ENCODE assay signal across 12 cellular contexts in genomic region chr19:46977548-46977947, GRCh38. TPM values are rescaled to one million over a fixed set of nuclear protein-coding genes. Genes with fewer than 3 reads are reported as not detected.
DNase-seq lines count a peak whose midpoint lies in the region; ATAC-seq and TF ChIP-seq lines count a peak whose summit lies in the region.
"Had no signal": no experiment of that assay in that cellular context is flagged by ENCODE, and none has a peak within 500 bp of the region (broad histone marks: within the 10 kb centered on the region; RNA-seq: fewer than 3 reads in every experiment).

No MANE protein-coding gene starts in this region.

- H3K9me3 ChIP-seq in heart right ventricle, result no peaks in the 10 kb centered on the region
- no peaks in the 10 kb centered on the region for H3K9me3 ChIP-seq in esophagus muscularis mucosa
- no peaks in the 10 kb centered on the region for H3K9me3 ChIP-seq in neuronal stem cell (replicated peaks in 1 of 2; ENCODE audit: control insufficient read depth in 2 of 2, insufficient read depth in 1 of 2, low read depth in 1 of 2, low read length in 2 of 2)
- no peaks in the 10 kb centered on the region for H3K9me3 ChIP-seq in upper lobe of right lung

- H2AFZ ChIP-seq in neuronal stem cell (ENCODE audit: low read length), result no peak overlapping the region

- DNase-seq in heart right ventricle, result no peak
- no peak for DNase-seq in left cardiac atrium
- DNase-seq in esophagus muscularis mucosa (ENCODE audit: extremely low spot score), result no peak
- no peak for DNase-seq in neuronal stem cell (ENCODE audit: low spot score)
- DNase-seq in upper lobe of right lung, result no peak
- DNase-seq in activated CD4-positive, alpha-beta T cell treated with anti-CD3 and anti-CD28 coated beads for 48 hours, result no peak
- no peak for DNase-seq in stimulated activated CD4-positive, alpha-beta T cell treated with anti-CD3 and anti-CD28 coated beads, Interleukin-4, amount 100 ng/mL, for 1 hour
- DNase-seq: activated gamma-delta T cell treated with Interleukin-2 at 50 U/mL for 16 hours; NCI-H187; stimulated activated CD4-positive, alpha-beta T cell treated with anti-CD3 and anti-CD28 coated beads, Interleukin-4, amount 100 ng/mL, for 4 hours had no signal

- peaks cover 26 to 88% (median 72%) of the 10 kb centered on the region in 9 donors for H3K4me1 ChIP-seq in heart right ventricle
- peaks cover 77 to 100% (median 91%) of the 10 kb centered on the region in 4 donors for H3K4me1 ChIP-seq in esophagus muscularis mucosa
- peaks cover 29 to 45% of the 10 kb centered on the region in 2 donors for H3K4me1 ChIP-seq in neuronal stem cell (ENCODE audit: control insufficient read depth in 2 of 2, insufficient read depth in 1 of 2, low read depth in 1 of 2, low read length in 2 of 2)
- peaks cover 58% of the 10 kb centered on the region for H3K4me1 ChIP-seq in upper lobe of right lung

- H3K18ac ChIP-seq in neuronal stem cell (ENCODE audit: low read length), result peak overlapping the region; percentile 44

- no peak overlapping the region for H2BK12ac ChIP-seq in neuronal stem cell (ENCODE audit: low read length)

- peaks cover 15% of the 10 kb centered on the region for H3K79me1 ChIP-seq in neuronal stem cell (ENCODE audit: low read depth, low read length)

- no peak overlapping the region for H2BK120ac ChIP-seq in neuronal stem cell (ENCODE audit: low read depth, low read length)

- H2BK5ac ChIP-seq in neuronal stem cell (ENCODE audit: low read length), result no peak overlapping the region

- H3K4ac ChIP-seq in neuronal stem cell (ENCODE audit: low read length), result no peak overlapping the region

- peak overlapping the region; percentile 57 to 96 (median 86) for H3K27ac ChIP-seq in heart right ventricle
- peak overlapping the region; percentile 80 to 91 (median 85) for H3K27ac ChIP-seq in esophagus muscularis mucosa (replicated peaks in 1 of 4)
- peak overlapping the region; percentile 92 for H3K27ac ChIP-seq in neuronal stem cell (replicated peaks; ENCODE audit: low read length)
- peak overlapping the region; percentile 56 for H3K27ac ChIP-seq in upper lobe of right lung

- H3K4me3 ChIP-seq in heart right ventricle (no peak overlapping the region), esophagus muscularis mucosa (no peak overlapping the region), neuronal stem cell (ENCODE audit: low read length in 2 of 2) (no peak overlapping the region), upper lobe of right lung (no peak overlapping the region)

- H3K27me3 ChIP-seq in heart right ventricle (no peaks in the 10 kb centered on the region), esophagus muscularis mucosa (no peaks in the 10 kb centered on the region), neuronal stem cell (ENCODE audit: control insufficient read depth in 3 of 3, insufficient read depth in 3 of 3, low read depth in 1 of 3, low read length in 3 of 3) (no peaks in the 10 kb centered on the region), upper lobe of right lung (no peaks in the 10 kb centered on the region)

- ATAC-seq in heart right ventricle, result no peak
- ATAC-seq in left cardiac atrium, result no peak
- ATAC-seq in upper lobe of right lung, result no peak
- no peak for ATAC-seq in HG03457 (IDR thresholded peaks at IDR 0.05; ENCODE audit: unreplicated experiment)

- TF ChIP-seq EP300 in esophagus muscularis mucosa (IDR thresholded peaks at IDR 0.05), result no peak

- WGBS in heart right ventricle, 2 donors, result 44 to 47% methylated on average over 7 of the region's 7 CpGs
- WGBS in esophagus muscularis mucosa, result 41% methylated on average over 7 of the region's 7 CpGs
- WGBS in neuronal stem cell (ENCODE audit: extremely low coverage in 2 of 2, insufficient read length in 2 of 2, insufficient replicate concordance in 1 of 2), 2 donors, result no CpG with 5 or more reads among the region's 7 CpGs

- intact Hi-C loops in heart right ventricle (cut with DNase I) (loop anchor here in 4 of 10 donors (5.0 kb wide), 2 partner anchors 40 to 115 kb away; partner anchors contain the start of gene ARHGAP35 (in 3 of the 4)), left cardiac atrium (cut with DNase I) (no loop called here), esophagus muscularis mucosa (cut with DNase I) (no loop called here), upper lobe of right lung (cut with DNase I) (no loop called here)

- no peak overlapping the region for H2AK5ac ChIP-seq in neuronal stem cell (ENCODE audit: low read depth, low read length)

- no peak overlapping the region for H3K23ac ChIP-seq in neuronal stem cell (ENCODE audit: low read depth, low read length, poor library complexity)

- no peak for TF ChIP-seq POLR2A in esophagus muscularis mucosa (IDR thresholded peaks at IDR 0.05; ENCODE audit: low read depth)

- H3K9ac ChIP-seq in neuronal stem cell (ENCODE audit: low read depth, low read length, poor library complexity), result no peak overlapping the region

- H3K36me3 ChIP-seq in heart right ventricle, result no peaks in the 10 kb centered on the region
- peaks cover 0 to 3% (median 0%) of the 10 kb centered on the region in 4 donors for H3K36me3 ChIP-seq in esophagus muscularis mucosa
- peaks cover 0 to 13% of the 10 kb centered on the region in 2 donors for H3K36me3 ChIP-seq in neuronal stem cell (replicated peaks in 1 of 2; ENCODE audit: control insufficient read depth in 2 of 2, insufficient read depth in 2 of 2, low read length in 2 of 2)
- H3K36me3 ChIP-seq in upper lobe of right lung, result no peaks in the 10 kb centered on the region

- H2BK15ac ChIP-seq in neuronal stem cell (ENCODE audit: low read length), result no peak overlapping the region

- no peak overlapping the region for H3K14ac ChIP-seq in neuronal stem cell (ENCODE audit: low read length)

- TF ChIP-seq CTCF in heart right ventricle (IDR thresholded peaks at IDR 0.05) (no peak), esophagus muscularis mucosa (IDR thresholded peaks at IDR 0.05) (no peak), upper lobe of right lung (IDR thresholded peaks at IDR 0.05) (no peak)

- no peak overlapping the region for H4K8ac ChIP-seq in neuronal stem cell (ENCODE audit: low read depth, low read length)

- no peak overlapping the region for H4K91ac ChIP-seq in neuronal stem cell (ENCODE audit: low read depth, low read length, poor library complexity)

- no peak overlapping the region for H3K4me2 ChIP-seq in neuronal stem cell (ENCODE audit: insufficient read depth, low read length, poor library complexity, severe bottlenecking)

RNA-seq across cellular contexts. Expression of gene NPAS1, which starts 42.1 kb away (rescaled TPM):
- total RNA-seq in heart right ventricle (1 to 10 TPM in 1 of 10 donors, under 1 TPM in 7, not detected in 2; 0.17 to 1.3 (median 0.37) TPM), left cardiac atrium (1 to 10 TPM in 1 of 2 donors, under 1 TPM in 1; 0.44 to 1.2 TPM), esophagus muscularis mucosa (under 1 TPM in 1 of 4 donors, not detected in 3; 0.34 TPM), upper lobe of right lung (1.3 TPM)
- 1 to 10 TPM in 1 of 2 donors, under 1 TPM in 1; 0.64 to 1.1 TPM for polyA plus RNA-seq in heart right ventricle
- polyA plus RNA-seq in neuronal stem cell (2013, experiment 1 of 2), result 4.9 TPM
- 4.7 TPM for polyA plus RNA-seq in neuronal stem cell (2013, experiment 2 of 2)
- total RNA-seq: HT1080 had no signal
